Comparison of ENCODE assay signal across 1 cellular context in the genomic region with DNA sequence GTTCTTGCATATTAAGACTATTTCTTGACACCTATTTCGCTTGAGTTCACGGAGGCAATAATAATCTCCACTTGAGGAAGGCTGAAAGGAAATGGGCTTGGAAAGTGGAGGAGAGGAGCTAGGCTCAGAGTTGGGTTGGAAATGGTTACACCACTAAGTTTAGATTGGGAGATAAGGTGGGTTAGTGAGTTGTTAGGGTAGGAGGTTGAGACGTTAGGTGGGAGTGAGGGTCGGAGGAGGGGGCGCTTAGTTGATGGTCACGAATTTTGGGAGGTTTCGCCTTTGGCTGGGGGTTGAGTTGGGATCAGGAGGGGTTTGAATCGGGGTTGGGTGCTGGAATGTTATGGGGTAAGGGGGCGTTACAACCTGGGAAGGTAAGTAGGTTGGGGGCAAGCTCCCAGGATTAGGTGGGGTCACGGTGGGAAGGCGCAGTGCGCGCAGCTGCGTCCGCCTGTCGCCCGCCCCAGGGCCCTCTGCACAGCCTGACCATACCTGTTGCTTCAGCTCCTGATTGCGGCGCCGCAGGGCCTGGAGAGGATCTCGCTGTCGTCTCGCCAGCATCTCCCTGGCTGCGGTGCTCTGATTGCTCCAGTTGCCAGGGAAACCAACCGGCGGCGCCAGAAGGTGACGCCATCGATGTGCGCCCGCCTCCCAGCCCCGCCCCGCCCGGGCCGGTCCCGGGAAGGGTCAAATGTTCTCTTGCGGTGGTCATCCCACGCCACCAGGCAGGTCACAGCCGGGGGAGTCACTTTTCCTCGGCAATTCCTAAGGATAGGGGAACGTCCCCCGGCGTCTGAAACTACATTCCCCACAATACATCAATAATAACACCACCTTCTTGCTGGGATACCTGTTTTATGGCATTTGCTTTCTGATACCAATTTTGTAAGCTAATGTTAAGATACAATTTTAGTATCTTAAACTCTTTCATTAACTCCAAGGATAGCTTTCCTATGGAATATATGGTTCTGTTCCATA.
TF ChIP-seq lines count a peak whose summit lies in the region.

A gene (minus strand): TSS at position 606 of the 978 bp plus-strand sequence. CDS start 45 bp downstream, at position 561.

TF ChIP-seq in K562, 482 proteins besides CTCF, POLR2A, EP300 and RAD21 (continued from another document):
- TF ChIP-seq TSC22D4 (tag; IDR thresholded peaks at IDR 0.05) (no peak), MYC (IDR thresholded peaks at IDR 0.05; ENCODE audit: low read depth, low read length) (peak; percentile 66), MYC (CRISPR knock-in tag; IDR thresholded peaks at IDR 0.05; ENCODE audit: borderline replicate concordance, low read depth) (no peak), MXI1 (IDR thresholded peaks at IDR 0.05; ENCODE audit: low read depth, low read length) (peak; percentile 89), BMI1 (IDR thresholded peaks at IDR 0.05; ENCODE audit: low read length) (peak; percentile 85), KDM4B (IDR thresholded peaks at IDR 0.05; ENCODE audit: borderline replicate concordance in 2 of 2, low read depth in 1 of 2) (no peak), ZNF41 (CRISPR knock-in tag; conservative IDR thresholded peaks at IDR 0.05) (no peak), MTA3 (IDR thresholded peaks at IDR 0.05; ENCODE audit: borderline replicate concordance) (no peak), POU5F1 (IDR thresholded peaks at IDR 0.05; ENCODE audit: borderline replicate concordance, low read depth, low read length, partially characterized antibody) (no peak), NCOA6 (IDR thresholded peaks at IDR 0.05) (no peak), DDX20 (tag; IDR thresholded peaks at IDR 0.05; ENCODE audit: low read depth) (no peak), ATF7 (IDR thresholded peaks at IDR 0.05) (peak; percentile 68; the same call in 1 of the 2 replicates)
- TF ChIP-seq, protein P1, sequence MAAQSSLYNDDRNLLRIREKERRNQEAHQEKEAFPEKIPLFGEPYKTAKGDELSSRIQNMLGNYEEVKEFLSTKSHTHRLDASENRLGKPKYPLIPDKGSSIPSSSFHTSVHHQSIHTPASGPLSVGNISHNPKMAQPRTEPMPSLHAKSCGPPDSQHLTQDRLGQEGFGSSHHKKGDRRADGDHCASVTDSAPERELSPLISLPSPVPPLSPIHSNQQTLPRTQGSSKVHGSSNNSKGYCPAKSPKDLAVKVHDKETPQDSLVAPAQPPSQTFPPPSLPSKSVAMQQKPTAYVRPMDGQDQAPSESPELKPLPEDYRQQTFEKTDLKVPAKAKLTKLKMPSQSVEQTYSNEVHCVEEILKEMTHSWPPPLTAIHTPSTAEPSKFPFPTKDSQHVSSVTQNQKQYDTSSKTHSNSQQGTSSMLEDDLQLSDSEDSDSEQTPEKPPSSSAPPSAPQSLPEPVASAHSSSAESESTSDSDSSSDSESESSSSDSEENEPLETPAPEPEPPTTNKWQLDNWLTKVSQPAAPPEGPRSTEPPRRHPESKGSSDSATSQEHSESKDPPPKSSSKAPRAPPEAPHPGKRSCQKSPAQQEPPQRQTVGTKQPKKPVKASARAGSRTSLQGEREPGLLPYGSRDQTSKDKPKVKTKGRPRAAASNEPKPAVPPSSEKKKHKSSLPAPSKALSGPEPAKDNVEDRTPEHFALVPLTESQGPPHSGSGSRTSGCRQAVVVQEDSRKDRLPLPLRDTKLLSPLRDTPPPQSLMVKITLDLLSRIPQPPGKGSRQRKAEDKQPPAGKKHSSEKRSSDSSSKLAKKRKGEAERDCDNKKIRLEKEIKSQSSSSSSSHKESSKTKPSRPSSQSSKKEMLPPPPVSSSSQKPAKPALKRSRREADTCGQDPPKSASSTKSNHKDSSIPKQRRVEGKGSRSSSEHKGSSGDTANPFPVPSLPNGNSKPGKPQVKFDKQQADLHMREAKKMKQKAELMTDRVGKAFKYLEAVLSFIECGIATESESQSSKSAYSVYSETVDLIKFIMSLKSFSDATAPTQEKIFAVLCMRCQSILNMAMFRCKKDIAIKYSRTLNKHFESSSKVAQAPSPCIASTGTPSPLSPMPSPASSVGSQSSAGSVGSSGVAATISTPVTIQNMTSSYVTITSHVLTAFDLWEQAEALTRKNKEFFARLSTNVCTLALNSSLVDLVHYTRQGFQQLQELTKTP (IDR thresholded peaks at IDR 0.05; ENCODE audit: low read depth in 1 of 2, partially characterized antibody in 2 of 2) = no peak
- TF ChIP-seq, protein P2, sequence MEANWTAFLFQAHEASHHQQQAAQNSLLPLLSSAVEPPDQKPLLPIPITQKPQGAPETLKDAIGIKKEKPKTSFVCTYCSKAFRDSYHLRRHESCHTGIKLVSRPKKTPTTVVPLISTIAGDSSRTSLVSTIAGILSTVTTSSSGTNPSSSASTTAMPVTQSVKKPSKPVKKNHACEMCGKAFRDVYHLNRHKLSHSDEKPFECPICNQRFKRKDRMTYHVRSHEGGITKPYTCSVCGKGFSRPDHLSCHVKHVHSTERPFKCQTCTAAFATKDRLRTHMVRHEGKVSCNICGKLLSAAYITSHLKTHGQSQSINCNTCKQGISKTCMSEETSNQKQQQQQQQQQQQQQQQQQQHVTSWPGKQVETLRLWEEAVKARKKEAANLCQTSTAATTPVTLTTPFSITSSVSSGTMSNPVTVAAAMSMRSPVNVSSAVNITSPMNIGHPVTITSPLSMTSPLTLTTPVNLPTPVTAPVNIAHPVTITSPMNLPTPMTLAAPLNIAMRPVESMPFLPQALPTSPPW (CRISPR knock-in tag; IDR thresholded peaks at IDR 0.05) = peak; percentile 72
- TF ChIP-seq, protein P3, sequence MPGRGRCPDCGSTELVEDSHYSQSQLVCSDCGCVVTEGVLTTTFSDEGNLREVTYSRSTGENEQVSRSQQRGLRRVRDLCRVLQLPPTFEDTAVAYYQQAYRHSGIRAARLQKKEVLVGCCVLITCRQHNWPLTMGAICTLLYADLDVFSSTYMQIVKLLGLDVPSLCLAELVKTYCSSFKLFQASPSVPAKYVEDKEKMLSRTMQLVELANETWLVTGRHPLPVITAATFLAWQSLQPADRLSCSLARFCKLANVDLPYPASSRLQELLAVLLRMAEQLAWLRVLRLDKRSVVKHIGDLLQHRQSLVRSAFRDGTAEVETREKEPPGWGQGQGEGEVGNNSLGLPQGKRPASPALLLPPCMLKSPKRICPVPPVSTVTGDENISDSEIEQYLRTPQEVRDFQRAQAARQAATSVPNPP (IDR thresholded peaks at IDR 0.05; ENCODE audit: borderline replicate concordance, insufficient read depth, insufficient read length) = no peak
- TF ChIP-seq, protein P4, sequence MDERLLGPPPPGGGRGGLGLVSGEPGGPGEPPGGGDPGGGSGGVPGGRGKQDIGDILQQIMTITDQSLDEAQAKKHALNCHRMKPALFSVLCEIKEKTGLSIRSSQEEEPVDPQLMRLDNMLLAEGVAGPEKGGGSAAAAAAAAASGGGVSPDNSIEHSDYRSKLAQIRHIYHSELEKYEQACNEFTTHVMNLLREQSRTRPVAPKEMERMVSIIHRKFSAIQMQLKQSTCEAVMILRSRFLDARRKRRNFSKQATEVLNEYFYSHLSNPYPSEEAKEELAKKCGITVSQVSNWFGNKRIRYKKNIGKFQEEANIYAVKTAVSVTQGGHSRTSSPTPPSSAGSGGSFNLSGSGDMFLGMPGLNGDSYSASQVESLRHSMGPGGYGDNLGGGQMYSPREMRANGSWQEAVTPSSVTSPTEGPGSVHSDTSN (CRISPR knock-in tag; IDR thresholded peaks at IDR 0.05; ENCODE audit: low read depth) = no peak
- TF ChIP-seq, protein P4 (tag; conservative IDR thresholded peaks at IDR 0.05; ENCODE audit: low read depth) = no peak
TF ChIP-seq in K562: peak in this region for 71.
